Comparison of ENCODE assay signal across 29 cellular contexts in the genomic region with DNA sequence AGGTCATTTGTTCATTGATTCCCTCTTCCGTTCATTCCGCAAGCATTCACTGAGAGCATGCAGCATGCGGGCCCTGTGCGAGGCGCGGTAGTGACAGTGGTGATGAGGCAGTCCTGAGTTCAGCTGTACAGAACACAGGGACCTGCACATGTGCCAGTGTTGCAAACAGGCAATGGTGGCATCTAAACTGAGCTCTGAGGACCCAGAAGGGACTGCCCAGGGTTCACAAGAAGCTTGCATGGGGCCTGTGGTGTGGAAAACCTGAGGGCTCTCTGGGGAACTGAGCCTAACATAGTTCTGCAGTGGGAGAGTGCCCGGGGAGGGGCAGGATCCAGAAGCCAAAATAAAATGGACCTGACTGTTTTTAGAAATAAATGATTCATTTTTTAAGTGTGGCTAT. TPM values are rescaled to one million over a fixed set of nuclear protein-coding genes. Genes with fewer than 3 reads are reported as not detected.
A peak's percentile ranks its signal among the peaks of the same experiment; 100 is the strongest.
DNase-seq lines count a peak whose midpoint lies in the region; ATAC-seq and TF ChIP-seq lines count a peak whose summit lies in the region.
"Had no signal": no experiment of that assay in that cellular context is flagged by ENCODE, and none has a peak within 500 bp of the region (broad histone marks: within the 10 kb centered on the region; RNA-seq: fewer than 3 reads in every experiment).

No MANE protein-coding gene starts in this region.

- no peak for TF ChIP-seq POLR2A in Peyer's patch (IDR thresholded peaks at IDR 0.05)

- no peak overlapping the region for H3K4me2 ChIP-seq in SK-N-SH

- TF ChIP-seq CTCF in SK-N-SH (IDR thresholded peaks at IDR 0.05) (no peak), Peyer's patch (IDR thresholded peaks at IDR 0.05) (no peak), tibial artery (IDR thresholded peaks at IDR 0.05) (no peak)

- H3K36me3 ChIP-seq in SK-N-SH (replicated peaks in 1 of 2; ENCODE audit: control insufficient read depth in 1 of 2, insufficient read depth in 2 of 2, low read length in 1 of 2): no peaks in the 10 kb centered on the region
- H3K36me3 ChIP-seq in Peyer's patch: no peaks in the 10 kb centered on the region
- no peaks in the 10 kb centered on the region for H3K36me3 ChIP-seq in tibial artery
- H3K36me3 ChIP-seq: ascending aorta, cardiac muscle cell, esophagus squamous epithelium, neutrophil had no signal

- POLR2A ChIA-PET in SK-N-SH (lab: Yijun Ruan, JAX): no interaction called here

- no peak overlapping the region for H3K9ac ChIP-seq in SK-N-SH

- no peaks in the 10 kb centered on the region; a peak in 1 of 4 replicates for H3K4me1 ChIP-seq in SK-N-SH (ENCODE audit: control insufficient read depth in 1 of 2, insufficient read depth in 2 of 2, low read depth in 1 of 2, low read length in 1 of 2)
- no peaks in the 10 kb centered on the region for H3K4me1 ChIP-seq in Peyer's patch
- peaks cover 0 to 44% (median 12%) of the 10 kb centered on the region in 4 donors for H3K4me1 ChIP-seq in tibial artery
- H3K4me1 ChIP-seq: esophagus squamous epithelium had no signal

- intact Hi-C loops in tibial artery (cut with DNase I; ENCODE audit: low total_unique reads): no loop called here

- TF ChIP-seq RAD21 in SK-N-SH (IDR thresholded peaks at IDR 0.05; ENCODE audit: low read length): no peak

- no peak overlapping the region for H3K27ac ChIP-seq in SK-N-SH (ENCODE audit: low read depth in 2 of 2, low read length in 1 of 2)
- no peak overlapping the region for H3K27ac ChIP-seq in Peyer's patch
- H3K27ac ChIP-seq in tibial artery: no peak overlapping the region
- H3K27ac ChIP-seq: 22Rv1, ascending aorta, cardiac muscle cell, esophagus squamous epithelium, neutrophil had no signal

- no peak for ATAC-seq in SK-N-SH treated with all-trans-retinoic acid at 6 μM for 48 hours
- ATAC-seq in left lobe of liver: no peak
- ATAC-seq in GM19397 (IDR thresholded peaks at IDR 0.05; ENCODE audit: unreplicated experiment): no peak
- ATAC-seq in GM18868 (IDR thresholded peaks at IDR 0.05; ENCODE audit: unreplicated experiment): no peak
- ATAC-seq: CD8-positive, alpha-beta T cell; left cardiac atrium; PC-3 had no signal

- no peaks in the 10 kb centered on the region for H3F3A ChIP-seq in SK-N-SH (replicated peaks; ENCODE audit: insufficient read depth)

- H3K9me3 ChIP-seq in SK-N-SH (no peaks in the 10 kb centered on the region), Peyer's patch (no peaks in the 10 kb centered on the region), tibial artery (no peaks in the 10 kb centered on the region)
- H3K9me3 ChIP-seq: ascending aorta, esophagus squamous epithelium, neutrophil had no signal

- DNase-seq in SK-N-SH (peak; percentile 5), Peyer's patch (peak in 2 of 3 donors; percentile 18 to 21), left lobe of liver (ENCODE audit: low spot score) (peak; percentile 10), tibial artery (peak; percentile 19 to 71), medulla oblongata (ENCODE audit: extremely low spot score) (no peak)
- DNase-seq: activated CD4-positive, alpha-beta T cell treated with anti-CD3 and anti-CD28 coated beads, Interleukin-2, amount 10 ng/mL, durations not matched to agents 7 days and 5 days; activated naive CD8-positive, alpha-beta T cell treated with anti-CD3 and anti-CD28 coated beads, Interleukin-2, amount 10 ng/mL, durations not matched to agents 7 days and 5 days; esophagus squamous epithelium; left cardiac atrium; mesendoderm; NCI-H510A treated with DMSO at 0.1 percent for 48 hours; PC-3; Right ventricle myocardium superior; T-helper 9 cell; trophoblast cell had no signal

- H3K9me2 ChIP-seq in SK-N-SH: no peaks in the 10 kb centered on the region

- no peaks in the 10 kb centered on the region for H3K27me3 ChIP-seq in SK-N-SH (ENCODE audit: insufficient read depth)
- no peaks in the 10 kb centered on the region for H3K27me3 ChIP-seq in Peyer's patch
- H3K27me3 ChIP-seq in tibial artery: no peaks in the 10 kb centered on the region
- H3K27me3 ChIP-seq: ascending aorta, cardiac muscle cell, esophagus squamous epithelium had no signal

- WGBS in SK-N-SH (ENCODE audit: low lambda C conversion rate): 87% methylated on average over 6 of the region's 7 CpGs

- H4K20me1 ChIP-seq in SK-N-SH (ENCODE audit: insufficient read depth): no peaks in the 10 kb centered on the region

- no peak for TF ChIP-seq EP300 in SK-N-SH (IDR thresholded peaks at IDR 0.05; ENCODE audit: borderline replicate concordance in 1 of 2, low read depth in 1 of 2, low read length in 1 of 2)

- CTCF ChIA-PET in SK-N-SH (lab: Yijun Ruan, JAX): interaction anchor here (0.7 to 7.4 kb wide), 4 partner anchors 10 to 76 kb away, joined by 3 to 50 read pairs (median 5); a partner anchor contains a TSS

- no peaks in the 10 kb centered on the region for H3K79me2 ChIP-seq in SK-N-SH (ENCODE audit: insufficient read depth)

- no peak overlapping the region for H3K4me3 ChIP-seq in SK-N-SH (ENCODE audit: low read depth in 2 of 2, low read length in 1 of 2)
- H3K4me3 ChIP-seq in Peyer's patch: no peak overlapping the region
- H3K4me3 ChIP-seq in tibial artery: no peak overlapping the region
- H3K4me3 ChIP-seq: ascending aorta, cardiac muscle cell, esophagus squamous epithelium had no signal

- no peak overlapping the region for H2AFZ ChIP-seq in SK-N-SH (ENCODE audit: low read depth)

TF ChIP-seq in SK-N-SH, 30 proteins besides CTCF, POLR2A, EP300 and RAD21 (continues in another document):
- TF ChIP-seq JUND (IDR thresholded peaks at IDR 0.05): no peak
- no peak for TF ChIP-seq TEAD4 (IDR thresholded peaks at IDR 0.05; ENCODE audit: borderline replicate concordance, insufficient read depth)
- TF ChIP-seq, protein P1, sequence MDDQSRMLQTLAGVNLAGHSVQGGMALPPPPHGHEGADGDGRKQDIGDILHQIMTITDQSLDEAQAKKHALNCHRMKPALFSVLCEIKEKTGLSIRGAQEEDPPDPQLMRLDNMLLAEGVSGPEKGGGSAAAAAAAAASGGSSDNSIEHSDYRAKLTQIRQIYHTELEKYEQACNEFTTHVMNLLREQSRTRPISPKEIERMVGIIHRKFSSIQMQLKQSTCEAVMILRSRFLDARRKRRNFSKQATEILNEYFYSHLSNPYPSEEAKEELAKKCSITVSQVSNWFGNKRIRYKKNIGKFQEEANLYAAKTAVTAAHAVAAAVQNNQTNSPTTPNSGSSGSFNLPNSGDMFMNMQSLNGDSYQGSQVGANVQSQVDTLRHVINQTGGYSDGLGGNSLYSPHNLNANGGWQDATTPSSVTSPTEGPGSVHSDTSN (IDR thresholded peaks at IDR 0.05): no peak
- no peak for TF ChIP-seq GATA2 (CRISPR knock-in tag; IDR thresholded peaks at IDR 0.05)
- TF ChIP-seq NFIC (IDR thresholded peaks at IDR 0.05; ENCODE audit: borderline replicate concordance): no peak
- TF ChIP-seq RXRA (IDR thresholded peaks at IDR 0.05; ENCODE audit: borderline replicate concordance, low read depth): no peak
- TF ChIP-seq, protein P2, sequence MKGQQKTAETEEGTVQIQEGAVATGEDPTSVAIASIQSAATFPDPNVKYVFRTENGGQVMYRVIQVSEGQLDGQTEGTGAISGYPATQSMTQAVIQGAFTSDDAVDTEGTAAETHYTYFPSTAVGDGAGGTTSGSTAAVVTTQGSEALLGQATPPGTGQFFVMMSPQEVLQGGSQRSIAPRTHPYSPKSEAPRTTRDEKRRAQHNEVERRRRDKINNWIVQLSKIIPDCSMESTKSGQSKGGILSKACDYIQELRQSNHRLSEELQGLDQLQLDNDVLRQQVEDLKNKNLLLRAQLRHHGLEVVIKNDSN (IDR thresholded peaks at IDR 0.05; ENCODE audit: borderline replicate concordance, low read depth): no peak
- no peak for TF ChIP-seq FOSL2 (IDR thresholded peaks at IDR 0.05; ENCODE audit: borderline replicate concordance, low read depth)
- TF ChIP-seq NRF1 (IDR thresholded peaks at IDR 0.05; ENCODE audit: low read depth, low read length): no peak

TF ChIP-seq in SK-N-SH treated with all-trans-retinoic acid at 6 μM for 48 hours, 23 proteins besides CTCF, POLR2A, EP300 and RAD21 (continues in another document):
- TF ChIP-seq GLIS3 (CRISPR knock-in tag; IDR thresholded peaks at IDR 0.05) (no peak), CSDC2 (CRISPR knock-in tag; IDR thresholded peaks at IDR 0.05) (no peak), ARNTL (CRISPR knock-in tag; IDR thresholded peaks at IDR 0.05; ENCODE audit: borderline replicate concordance, low read depth) (no peak), ESRRG (CRISPR knock-in tag; IDR thresholded peaks at IDR 0.05) (no peak), ZFP30 (CRISPR knock-in tag; IDR thresholded peaks at IDR 0.05) (no peak), ZFP3 (CRISPR knock-in tag; IDR thresholded peaks at IDR 0.05) (no peak), SNAI2 (CRISPR knock-in tag; IDR thresholded peaks at IDR 0.05) (no peak), BACH2 (CRISPR knock-in tag; IDR thresholded peaks at IDR 0.05; ENCODE audit: borderline replicate concordance) (no peak), ZC3H10 (CRISPR knock-in tag; IDR thresholded peaks at IDR 0.05) (no peak)
- TF ChIP-seq, protein P3, sequence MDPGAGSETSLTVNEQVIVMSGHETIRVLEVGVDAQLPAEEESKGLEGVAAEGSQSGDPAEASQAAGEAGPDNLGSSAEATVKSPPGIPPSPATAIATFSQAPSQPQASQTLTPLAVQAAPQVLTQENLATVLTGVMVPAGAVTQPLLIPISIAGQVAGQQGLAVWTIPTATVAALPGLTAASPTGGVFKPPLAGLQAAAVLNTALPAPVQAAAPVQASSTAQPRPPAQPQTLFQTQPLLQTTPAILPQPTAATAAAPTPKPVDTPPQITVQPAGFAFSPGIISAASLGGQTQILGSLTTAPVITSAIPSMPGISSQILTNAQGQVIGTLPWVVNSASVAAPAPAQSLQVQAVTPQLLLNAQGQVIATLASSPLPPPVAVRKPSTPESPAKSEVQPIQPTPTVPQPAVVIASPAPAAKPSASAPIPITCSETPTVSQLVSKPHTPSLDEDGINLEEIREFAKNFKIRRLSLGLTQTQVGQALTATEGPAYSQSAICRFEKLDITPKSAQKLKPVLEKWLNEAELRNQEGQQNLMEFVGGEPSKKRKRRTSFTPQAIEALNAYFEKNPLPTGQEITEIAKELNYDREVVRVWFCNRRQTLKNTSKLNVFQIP (CRISPR knock-in tag; IDR thresholded peaks at IDR 0.05; ENCODE audit: borderline replicate concordance, low read depth): no peak

RNA-seq across cellular contexts. Expression of a gene that starts 13.2 kb away (rescaled TPM):
- polyA plus RNA-seq in SK-N-SH (2012; rRNA removed): 0.59 and 0.81 TPM in 2 replicates
- polyA plus RNA-seq in SK-N-SH (2012; cell fraction: cytosol; rRNA removed): 0.27 and 0.52 TPM in 2 replicates
- polyA plus RNA-seq in SK-N-SH (2012; cell fraction: nucleus; rRNA removed): 0.48 and 0.52 TPM in 2 replicates
- total RNA-seq in Peyer's patch (10 to 100 TPM in 3 of 4 donors, 1 to 10 TPM in 1; 4.1 to 23.5 (median 16.1) TPM), left lobe of liver (0.08 TPM)
- total RNA-seq: activated naive CD8-positive, alpha-beta T cell treated with anti-CD3 and anti-CD28 coated beads, Interleukin-2, amount 10 ng/mL, durations not matched to agents 7 days and 5 days; ascending aorta; CD8-positive, alpha-beta T cell; left cardiac atrium; pulmonary artery endothelial cell; Right ventricle myocardium superior had no signal
- polyA plus RNA-seq: IgD-negative memory B cell had no signal

RNA-seq across cellular contexts. Expression of a gene that starts 22.7 kb away (rescaled TPM):
- not detected in 2 replicates for polyA plus RNA-seq in SK-N-SH (2012; rRNA removed)
- polyA plus RNA-seq in SK-N-SH (2012; cell fraction: cytosol; rRNA removed): not detected in 2 replicates
- polyA plus RNA-seq in SK-N-SH (2012; cell fraction: nucleus; rRNA removed): not detected in 2 replicates
- total RNA-seq in Peyer's patch (not detected), left lobe of liver (not detected)
- total RNA-seq: activated CD4-positive, alpha-beta T cell treated with anti-CD3 and anti-CD28 coated beads, Interleukin-2, amount 10 ng/mL, durations not matched to agents 7 days and 5 days; activated naive CD8-positive, alpha-beta T cell treated with anti-CD3 and anti-CD28 coated beads, Interleukin-2, amount 10 ng/mL, durations not matched to agents 7 days and 5 days; activated T-helper 2 cell treated with anti-CD3 and anti-CD28 coated beads, Interferon-gamma antibody, Interleukin-2, Interleukin-4, amounts not matched to agents 10 μg/mL and 5 μg/mL and 100 μg/mL, durations not matched to agents 14 hours and 24 hours and 36 hours; ascending aorta; cardiac muscle cell; CD8-positive, alpha-beta T cell; esophagus squamous epithelium; frontal cortex; left cardiac atrium; myocyte; PC-3; pulmonary artery endothelial cell; Right ventricle myocardium superior; skeletal muscle tissue had no signal
- polyA plus RNA-seq: cardiac muscle cell, IgD-negative memory B cell had no signal

RNA-seq across cellular contexts. Expression of a gene that starts 48.6 kb away (rescaled TPM):
- not detected in 2 replicates for polyA plus RNA-seq in SK-N-SH (2012; rRNA removed)
- polyA plus RNA-seq in SK-N-SH (2012; cell fraction: cytosol; rRNA removed): not detected in 2 replicates
- not detected in 2 replicates for polyA plus RNA-seq in SK-N-SH (2012; cell fraction: nucleus; rRNA removed)
- total RNA-seq in Peyer's patch (not detected), left lobe of liver (7.2 TPM)
- total RNA-seq: activated CD4-positive, alpha-beta T cell treated with anti-CD3 and anti-CD28 coated beads, Interleukin-2, amount 10 ng/mL, durations not matched to agents 7 days and 5 days; activated naive CD8-positive, alpha-beta T cell treated with anti-CD3 and anti-CD28 coated beads, Interleukin-2, amount 10 ng/mL, durations not matched to agents 7 days and 5 days; activated T-helper 2 cell treated with anti-CD3 and anti-CD28 coated beads, Interferon-gamma antibody, Interleukin-2, Interleukin-4, amounts not matched to agents 10 μg/mL and 5 μg/mL and 100 μg/mL, durations not matched to agents 14 hours and 24 hours and 36 hours; CD8-positive, alpha-beta T cell; esophagus squamous epithelium; frontal cortex; left cardiac atrium; myocyte; PC-3; pulmonary artery endothelial cell; Right ventricle myocardium superior; skeletal muscle tissue had no signal
- polyA plus RNA-seq: IgD-negative memory B cell had no signal
